14 cellular contexts compared by ENCODE assay signal in genomic region chr1:65175171-65176070, GRCh38. TPM values are rescaled to one million over a fixed set of nuclear protein-coding genes. Genes with fewer than 3 reads are reported as not detected.
DNase-seq lines count a peak whose midpoint lies in the region; ATAC-seq, FAIRE-seq and TF ChIP-seq lines count a peak whose summit lies in the region.
"Had no signal": no experiment of that assay in that cellular context is flagged by ENCODE, and none has a peak within 500 bp of the region (broad histone marks: within the 10 kb centered on the region; RNA-seq: fewer than 3 reads in every experiment).

No MANE protein-coding gene starts in this region.

- H3K4me3 ChIP-seq in mammary epithelial cell (replicated peaks in 1 of 3; ENCODE audit: insufficient read depth in 1 of 3, low read depth in 2 of 3, low read length in 3 of 3), result no peak overlapping the region
- H3K4me3 ChIP-seq in right atrium auricular region, result no peak overlapping the region
- peak overlapping the region in 1 of 5 donors; percentile 1 for H3K4me3 ChIP-seq in subcutaneous abdominal adipose tissue (ENCODE audit: low read depth in 1 of 5, low read length in 5 of 5)

- in situ Hi-C loops in mammary epithelial cell (cut with MboI; ENCODE audit: low sequenced_read_pairs in 2 of 2), result no loop called here

- intact Hi-C loops in mammary epithelial cell (cut with micrococcal nuclease), result loop anchor here (2.0 kb wide), 1 partner anchor 27 kb away; the partner anchor contains the start of gene AK4

- DNase-seq in NCI-H1694 treated with DMSO at 0.1 percent for 48 hours (lab: John Stamatoyannopoulos, UW) (peak; percentile 97), mammary epithelial cell (no peak), right atrium auricular region (ENCODE audit: low spot score) (peak; percentile 74), SIG-M5 (lab: John Stamatoyannopoulos, UW) (no peak), GM19239 (ENCODE audit: insufficient read length, low spot score) (no peak)
- no peak for DNase-seq in activated CD4-positive, alpha-beta T cell treated with anti-CD3 and anti-CD28 coated beads, Interleukin-2, amount 50 U/mL, for 48 hours
- DNase-seq: COR-L47; effector CD4-positive, alpha-beta T cell; NCI-H1048 had no signal

- H3K27me3 ChIP-seq in mammary epithelial cell (ENCODE audit: insufficient read depth, low read length) (no peaks in the 10 kb centered on the region), right atrium auricular region (no peaks in the 10 kb centered on the region), subcutaneous abdominal adipose tissue (ENCODE audit: control insufficient read depth in 5 of 5, insufficient read depth in 4 of 5, low read length in 5 of 5) (no peaks in the 10 kb centered on the region)

- H3K9ac ChIP-seq in mammary epithelial cell (ENCODE audit: insufficient read depth, low read length), result no peak overlapping the region
- H3K9ac ChIP-seq in subcutaneous abdominal adipose tissue (ENCODE audit: low read length in 5 of 5), result no peak overlapping the region

- dilution Hi-C loops in mammary epithelial cell (cut with HindIII; ENCODE audit: low sequenced_read_pairs), result no loop called here

- no peak for FAIRE-seq in GM19239 (lab: Jason Lieb, UNC)

- no peaks in the 10 kb centered on the region for H4K20me1 ChIP-seq in mammary epithelial cell (ENCODE audit: insufficient read depth, low read length)

- H3K36me3 ChIP-seq in mammary epithelial cell (ENCODE audit: insufficient read depth, low read length) (no peaks in the 10 kb centered on the region), right atrium auricular region (no peaks in the 10 kb centered on the region), subcutaneous abdominal adipose tissue (ENCODE audit: control insufficient read depth in 5 of 5, insufficient read depth in 5 of 5, low read length in 5 of 5) (no peaks in the 10 kb centered on the region)

- H3K4me1 ChIP-seq in mammary epithelial cell (ENCODE audit: insufficient read depth, low read length), result peaks cover 67% of the 10 kb centered on the region
- peaks cover 0 to 56% of the 10 kb centered on the region in 2 donors for H3K4me1 ChIP-seq in right atrium auricular region
- peaks cover 2 to 44% (median 35%) of the 10 kb centered on the region in 5 donors for H3K4me1 ChIP-seq in subcutaneous abdominal adipose tissue (ENCODE audit: control insufficient read depth in 5 of 5, insufficient read depth in 5 of 5, low read length in 5 of 5)

- peaks cover 84% of the 10 kb centered on the region for H3K79me2 ChIP-seq in mammary epithelial cell (ENCODE audit: insufficient read depth, low read length)

- TF ChIP-seq CTCF in mammary epithelial cell (conservative IDR thresholded peaks at IDR 0.05 in 1 of 2, IDR thresholded peaks at IDR 0.05 in 1 of 2; ENCODE audit: extremely low read depth in 1 of 2, insufficient read depth in 1 of 2, low read depth in 1 of 2, low read length in 2 of 2), result no peak
- TF ChIP-seq CTCF in right atrium auricular region (IDR thresholded peaks at IDR 0.05), result no peak

- H3K4me2 ChIP-seq in mammary epithelial cell (ENCODE audit: insufficient read depth, low read depth, low read length), result peak overlapping the region; percentile 20

- no peak for ATAC-seq in GM19397 (IDR thresholded peaks at IDR 0.05; ENCODE audit: unreplicated experiment)
- ATAC-seq: stimulated activated memory B cell treated with anti-CD40 and anti-IgM and Interleukin-4, amounts not matched to agents 10 μg/mL and 1 μg/mL and 100 μg/mL, for 72 hours had no signal

- 56% methylated on average over 11 of the region's 13 CpGs for WGBS in mammary epithelial cell (ENCODE audit: low coverage, missing lambda C conversion rate)

- H3K9me3 ChIP-seq in mammary epithelial cell (replicated peaks; ENCODE audit: insufficient read depth, low read length) (no peaks in the 10 kb centered on the region), right atrium auricular region (no peaks in the 10 kb centered on the region), subcutaneous abdominal adipose tissue (ENCODE audit: control insufficient read depth in 5 of 5, low read length in 5 of 5) (no peaks in the 10 kb centered on the region)

- no TSS peak for BruUV-seq in mammary epithelial cell (replicated peaks; lab: Mats Ljungman, UMichigan)

- CTCF ChIA-PET in mammary epithelial cell (lab: Charles Lee; ENCODE audit: low non-redundant PET), result no interaction called here

- H3K27ac ChIP-seq in mammary epithelial cell (ENCODE audit: insufficient read depth, low read depth, low read length) (no peak overlapping the region), right atrium auricular region (peak overlapping the region; percentile 70 to 84), subcutaneous abdominal adipose tissue (ENCODE audit: low read depth, low read length) (peak overlapping the region; percentile 70)
- H3K27ac ChIP-seq: HL-60, VCaP had no signal

- no peak overlapping the region for H2AFZ ChIP-seq in mammary epithelial cell (ENCODE audit: low read depth, low read length)

RNA-seq across cellular contexts. Expression of gene AK4, which starts 27.4 kb away (rescaled TPM):
- total RNA-seq in mammary epithelial cell (10 to 100 TPM; 83.0 to 95.0 TPM), right atrium auricular region (10 to 100 TPM; 59.7 to 80.9 TPM)
- 104 TPM for polyA plus RNA-seq in mammary epithelial cell
- polyA minus RNA-seq in mammary epithelial cell, result 227 TPM

Comparison
In these comparisons a context has a peak if more than half of its experiments do, and no peak if none do; other contexts are left out.
1. DNase-seq: peak in NCI-H1694 treated with DMSO at 0.1 percent for 48 hours (single experiment) and right atrium auricular region (single experiment); none in mammary epithelial cell (single experiment), SIG-M5 (single experiment), activated CD4-positive, alpha-beta T cell treated with anti-CD3 and anti-CD28 coated beads, Interleukin-2, amount 50 U/mL, for 48 hours (0 of 2) and GM19239 (single experiment).